ENCODE assay signal across 10 cellular contexts in the genomic region with DNA sequence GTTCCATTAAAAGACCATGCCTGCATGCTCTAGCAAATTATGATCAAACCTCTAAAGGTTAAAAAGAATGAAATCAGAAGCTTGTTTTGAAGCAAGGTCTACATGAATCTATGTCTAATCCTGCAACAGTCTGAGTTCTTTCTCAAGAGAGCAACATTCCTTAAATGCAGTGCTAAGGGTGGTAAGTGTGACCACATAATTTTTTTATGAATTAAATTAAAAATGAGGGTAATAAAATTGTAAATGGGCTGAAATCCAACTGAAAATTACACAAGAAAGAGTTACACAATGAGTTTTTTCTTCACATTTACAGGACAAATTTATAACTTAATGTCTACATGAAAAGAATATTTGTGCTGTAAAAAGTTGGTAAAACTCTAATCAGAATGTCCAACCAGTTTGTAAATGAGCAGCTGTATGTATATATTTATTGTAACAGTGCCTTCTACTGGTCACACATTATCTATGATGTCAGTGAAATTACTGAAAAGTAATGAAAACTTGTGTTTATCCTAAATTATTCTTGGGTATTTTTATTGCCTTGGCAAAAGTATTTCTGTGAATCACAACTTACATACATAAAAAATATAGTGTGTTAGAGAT.
DNase-seq lines count a peak whose midpoint lies in the region; ATAC-seq and TF ChIP-seq lines count a peak whose summit lies in the region.
"Had no signal": no experiment of that assay in that cellular context is flagged by ENCODE, and none has a peak within 500 bp of the region (broad histone marks: within the 10 kb centered on the region; RNA-seq: fewer than 3 reads in every experiment).

No MANE protein-coding gene starts in this region.

- H3K9me3 ChIP-seq in MM.1S (replicated peaks; ENCODE audit: insufficient read depth, low read length) (no peaks in the 10 kb centered on the region), colonic mucosa (no peaks in the 10 kb centered on the region), gastrocnemius medialis (no peaks in the 10 kb centered on the region)
- H3K9me3 ChIP-seq: BLaER1 had no signal

- H2AFZ ChIP-seq in MM.1S (ENCODE audit: low read length): no peak overlapping the region

- H3K27ac ChIP-seq in MM.1S (ENCODE audit: low read length) (no peak overlapping the region), colonic mucosa (no peak overlapping the region), gastrocnemius medialis (no peak overlapping the region)
- H3K27ac ChIP-seq: BLaER1 had no signal

- intact Hi-C loops in colonic mucosa (cut with DNase I) (loop anchor here (2.0 kb wide), 1 partner anchor 328 kb away; no protein-coding TSS in a partner anchor), gastrocnemius medialis (cut with DNase I; ENCODE audit: low total_unique reads) (loop anchor here (2.0 kb wide), 1 partner anchor 326 kb away; no protein-coding TSS in a partner anchor), CD14-positive monocyte (cut with micrococcal nuclease) (no loop called here)

- no peak for TF ChIP-seq POLR2A in gastrocnemius medialis (IDR thresholded peaks at IDR 0.05)

- H3K4me1 ChIP-seq in MM.1S (ENCODE audit: low read length): no peaks in the 10 kb centered on the region
- H3K4me1 ChIP-seq in colonic mucosa: no peaks in the 10 kb centered on the region
- H3K4me1 ChIP-seq in gastrocnemius medialis: no peaks in the 10 kb centered on the region
- H3K4me1 ChIP-seq: BLaER1 had no signal

- H3K4me1 Mint-ChIP-seq in CD14-positive monocyte: no peaks in the 10 kb centered on the region

- no peaks in the 10 kb centered on the region for H3K36me3 ChIP-seq in MM.1S (replicated peaks; ENCODE audit: insufficient read depth, low read length)
- H3K36me3 ChIP-seq in colonic mucosa: no peaks in the 10 kb centered on the region
- no peaks in the 10 kb centered on the region for H3K36me3 ChIP-seq in gastrocnemius medialis
- H3K36me3 ChIP-seq: BLaER1 had no signal

- H3K36me3 Mint-ChIP-seq in CD14-positive monocyte: no peaks in the 10 kb centered on the region

- no peak overlapping the region for H3K27ac Mint-ChIP-seq in CD14-positive monocyte
- H3K27ac Mint-ChIP-seq: activated CD8-positive, alpha-beta T cell treated with anti-CD3 and anti-CD28 coated beads, Interleukin-2, amount 10 ng/mL, durations not matched to agents 7 days and 5 days had no signal

- H3K27me3 Mint-ChIP-seq in CD14-positive monocyte (ENCODE audit: low read depth in 3 of 3): no peaks in the 10 kb centered on the region

- H3K79me2 ChIP-seq in MM.1S (ENCODE audit: low read length): no peaks in the 10 kb centered on the region

- no peak overlapping the region for H3K4me3 ChIP-seq in MM.1S (ENCODE audit: low read length)
- no peak overlapping the region for H3K4me3 ChIP-seq in colonic mucosa
- no peak overlapping the region for H3K4me3 ChIP-seq in gastrocnemius medialis
- H3K4me3 ChIP-seq: BLaER1 had no signal

- no peaks in the 10 kb centered on the region for H3K9me3 Mint-ChIP-seq in CD14-positive monocyte

- TF ChIP-seq CTCF in MM.1S (IDR thresholded peaks at IDR 0.05; ENCODE audit: low read length): peak; percentile 42
- TF ChIP-seq CTCF in colonic mucosa (IDR thresholded peaks at IDR 0.05): peak; percentile 37
- peak in 4 of 5 experiments; percentile 9 to 45 (median 25) for TF ChIP-seq CTCF in gastrocnemius medialis (IDR thresholded peaks at IDR 0.05 in 4 of 5, conservative IDR thresholded peaks at IDR 0.05 in 1 of 5)
- TF ChIP-seq CTCF in CD14-positive monocyte (IDR thresholded peaks at IDR 0.05): no peak

- H3K4me2 ChIP-seq in MM.1S (ENCODE audit: low read depth, low read length): no peak overlapping the region
- H3K4me2 ChIP-seq: BLaER1 had no signal

- ATAC-seq in gastrocnemius medialis: no peak
- ATAC-seq: activated CD8-positive, alpha-beta T cell treated with anti-CD3 and anti-CD28 coated beads, Interleukin-2, amount 10 ng/mL, durations not matched to agents 7 days and 5 days had no signal

- no peak overlapping the region for H3K9ac ChIP-seq in MM.1S (ENCODE audit: low read length)
- H3K9ac ChIP-seq in colonic mucosa (ENCODE audit: low read depth in 2 of 2, low read length in 2 of 2): no peak overlapping the region
- H3K9ac ChIP-seq: BLaER1 had no signal

- H3K4me3 Mint-ChIP-seq in CD14-positive monocyte: no peak overlapping the region
- H3K4me3 Mint-ChIP-seq: activated CD8-positive, alpha-beta T cell treated with anti-CD3 and anti-CD28 coated beads, Interleukin-2, amount 10 ng/mL, durations not matched to agents 7 days and 5 days had no signal

- no peaks in the 10 kb centered on the region for H3K9me2 ChIP-seq in MM.1S (replicated peaks; ENCODE audit: insufficient read depth, low read length)

- no peaks in the 10 kb centered on the region for H4K20me1 ChIP-seq in MM.1S (ENCODE audit: insufficient read depth, low read length)
- H4K20me1 ChIP-seq: BLaER1 had no signal

- DNase-seq in NCI-H510A treated with DMSO at 0.1 percent for 48 hours (lab: John Stamatoyannopoulos, UW): peak; percentile 2
- DNase-seq in NCI-H510A (lab: John Stamatoyannopoulos, UW): no peak
- DNase-seq in MM.1S: no peak
- no peak for DNase-seq in colonic mucosa
- DNase-seq in gastrocnemius medialis: no peak
- DNase-seq in SKM-1 (lab: John Stamatoyannopoulos, UW; ENCODE audit: unreplicated experiment): no peak
- no peak for DNase-seq in amygdala (lab: John Stamatoyannopoulos, UW)
- no peak for DNase-seq in CD14-positive monocyte (ENCODE audit: low spot score)
- DNase-seq: activated CD8-positive, alpha-beta T cell treated with anti-CD3 and anti-CD28 coated beads, Interleukin-2, amount 10 ng/mL, durations not matched to agents 7 days and 5 days had no signal

- H3K27me3 ChIP-seq in MM.1S (replicated peaks; ENCODE audit: insufficient read depth, low read length) (no peaks in the 10 kb centered on the region), colonic mucosa (no peaks in the 10 kb centered on the region), gastrocnemius medialis (no peaks in the 10 kb centered on the region)
- H3K27me3 ChIP-seq: BLaER1 had no signal

- no peaks in the 10 kb centered on the region for H3F3A ChIP-seq in MM.1S (ENCODE audit: insufficient read depth, low read length)

- in situ Hi-C loops in gastrocnemius medialis (cut with MboI; ENCODE audit: low sequenced_read_pairs in 4 of 4): loop anchor here in 3 of 4 donors (10.0 to 25.0 kb wide), 2 partner anchors 322 to 324 kb away; no protein-coding TSS in a partner anchor

Comparison
In these comparisons a context has a peak if more than half of its experiments do, and no peak if none do; other contexts are left out.
1. intact Hi-C loops: an anchor here in colonic mucosa (2.0 kb wide) and gastrocnemius medialis (2.0 kb wide); none called in CD14-positive monocyte.